ENCODE assay signal across 14 cellular contexts in the genomic region with DNA sequence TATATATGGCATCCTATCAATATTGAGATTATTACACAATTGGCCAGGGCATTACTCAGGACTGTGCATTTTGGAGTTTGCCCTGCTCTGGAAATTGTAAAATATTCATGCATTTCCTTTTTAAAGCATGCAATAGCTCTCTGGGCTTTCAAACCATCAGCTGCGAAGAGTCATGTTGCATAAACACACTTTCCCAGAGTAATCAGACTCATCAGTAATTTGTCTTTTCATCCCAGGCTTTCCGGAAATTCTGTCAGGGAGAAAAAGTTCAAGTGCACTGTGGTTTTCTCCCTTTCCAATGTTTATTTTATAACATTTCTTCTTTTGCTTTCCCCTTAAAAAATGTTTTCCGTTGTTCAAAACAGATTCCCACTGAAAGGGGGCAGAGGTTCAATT. TPM values are rescaled to one million over a fixed set of nuclear protein-coding genes. Genes with fewer than 3 reads are reported as not detected.
DNase-seq lines count a peak whose midpoint lies in the region; FAIRE-seq and TF ChIP-seq lines count a peak whose summit lies in the region.
"Had no signal": no experiment of that assay in that cellular context is flagged by ENCODE, and none has a peak within 500 bp of the region (broad histone marks: within the 10 kb centered on the region; RNA-seq: fewer than 3 reads in every experiment).

No MANE protein-coding gene starts in this region.

- H3K27ac Mint-ChIP-seq in mesothelial cell of epicardium: peak overlapping the region; percentile 30
- H3K27ac Mint-ChIP-seq: activated naive CD8-positive, alpha-beta T cell; CD4-positive, CD25-positive, alpha-beta regulatory T cell had no signal

- FAIRE-seq in RCC 7860 (lab: Jason Lieb, UNC) (no peak), kidney (lab: Jason Lieb, UNC) (no peak)
- FAIRE-seq: GM12891 had no signal

- no peaks in the 10 kb centered on the region for H3K9me3 ChIP-seq in AG04450 (ENCODE audit: control insufficient read depth, insufficient read depth, low read length)
- H3K9me3 ChIP-seq in kidney (ENCODE audit: control insufficient read depth in 1 of 2, low read length in 2 of 2): no peaks in the 10 kb centered on the region
- H3K9me3 ChIP-seq: tibial nerve had no signal

- H3K27me3 Mint-ChIP-seq in mesothelial cell of epicardium (ENCODE audit: low read depth): no peaks in the 10 kb centered on the region

- H3K9ac ChIP-seq in kidney (ENCODE audit: low read length in 2 of 2): no peak overlapping the region

- peak; percentile 77 for DNase-seq in AG04450 (ENCODE audit: low read depth, low spot score)
- peak; percentile 65 for DNase-seq in HFF-Myc (ENCODE audit: extremely low read depth, low read depth)
- peak; percentile 80 for DNase-seq in astrocyte of the spinal cord (ENCODE audit: low read depth, low spot score)
- no peak for DNase-seq in mesothelial cell of epicardium (ENCODE audit: low spot score in 2 of 2, unreplicated experiment in 2 of 2)
- no peak for DNase-seq in RCC 7860 (ENCODE audit: low spot score)
- no peak for DNase-seq in kidney
- no peak for DNase-seq in OCI-M2 (lab: John Stamatoyannopoulos, UW; ENCODE audit: unreplicated experiment)
- no peak for DNase-seq in cerebellum (ENCODE audit: low spot score)
- DNase-seq: activated CD4-positive, alpha-beta T cell treated with anti-CD3 and anti-CD28 coated beads, Interleukin-2, amount 50 U/mL, for 48 hours; CD4-positive, CD25-positive, alpha-beta regulatory T cell; occipital lobe had no signal

- intact Hi-C loops in kidney (cut with DNase I): no loop called here

- H3K4me1 ChIP-seq in kidney (ENCODE audit: control insufficient read depth in 1 of 2, insufficient read depth in 1 of 2, low read depth in 1 of 2, low read length in 2 of 2): peaks cover 0 to 4% of the 10 kb centered on the region in 2 donors

- no peak for TF ChIP-seq CTCF in AG04450 (IDR thresholded peaks at IDR 0.05; ENCODE audit: low read depth, low read length)
- no peak for TF ChIP-seq CTCF in HFF-Myc (IDR thresholded peaks at IDR 0.05; ENCODE audit: low read depth, low read length, missing control alignments)
- no peak for TF ChIP-seq CTCF in astrocyte of the spinal cord (IDR thresholded peaks at IDR 0.05; ENCODE audit: low read depth, low read length)
- TF ChIP-seq CTCF in mesothelial cell of epicardium (IDR thresholded peaks at IDR 0.05; ENCODE audit: unreplicated experiment): no peak
- TF ChIP-seq CTCF in kidney (IDR thresholded peaks at IDR 0.05; ENCODE audit: borderline replicate concordance, extremely low read depth, insufficient read depth): no peak

- CTCF ChIA-PET in AG04450 (lab: Charles Lee): no interaction called here

- H3K36me3 ChIP-seq in kidney (ENCODE audit: control insufficient read depth in 1 of 2, insufficient read depth in 2 of 2, low read length in 2 of 2): no peaks in the 10 kb centered on the region
- H3K36me3 ChIP-seq: tibial nerve had no signal

- peaks cover 5% of the 10 kb centered on the region for H3K9me3 Mint-ChIP-seq in mesothelial cell of epicardium
- H3K9me3 Mint-ChIP-seq: CD4-positive, CD25-positive, alpha-beta regulatory T cell had no signal

- H3K27ac ChIP-seq in AG04450 (ENCODE audit: low read depth, low read length) (peak overlapping the region; percentile 89), kidney (ENCODE audit: low read depth in 2 of 2, low read length in 2 of 2) (no peak overlapping the region)

- in situ Hi-C loops in astrocyte of the spinal cord (cut with HindIII; ENCODE audit: low sequenced_read_pairs): no loop called here

- H3K27me3 ChIP-seq in AG04450 (ENCODE audit: control insufficient read depth, insufficient read depth, low read length): no peaks in the 10 kb centered on the region
- H3K27me3 ChIP-seq: tibial nerve had no signal

- no peak overlapping the region for H3K4me3 Mint-ChIP-seq in mesothelial cell of epicardium
- H3K4me3 Mint-ChIP-seq: activated naive CD8-positive, alpha-beta T cell; CD4-positive, CD25-positive, alpha-beta regulatory T cell had no signal

- peaks cover 30% of the 10 kb centered on the region for H3K4me1 Mint-ChIP-seq in mesothelial cell of epicardium
- H3K4me1 Mint-ChIP-seq: CD4-positive, CD25-positive, alpha-beta regulatory T cell had no signal

- POLR2A ChIA-PET in AG04450 (lab: Yijun Ruan, JAX): interaction anchor here (0.6 to 2.3 kb wide), 13 partner anchors 10 to 375 kb away, joined by 3 to 11 read pairs (median 5); a partner anchor contains a TSS

- H3K4me3 ChIP-seq in AG04450 (ENCODE audit: low read depth, low read length) (no peak overlapping the region), HFF-Myc (replicated peaks; ENCODE audit: low read depth, low read length) (0 out of 2 replicates have a peak overlapping the region, but pooled peaks have one; percentile 21), astrocyte of the spinal cord (ENCODE audit: low read depth, low read length) (no peak overlapping the region), kidney (ENCODE audit: low read length in 2 of 2) (no peak overlapping the region)
- H3K4me3 ChIP-seq: tibial nerve had no signal

- no peaks in the 10 kb centered on the region for H3K36me3 Mint-ChIP-seq in mesothelial cell of epicardium
- H3K36me3 Mint-ChIP-seq: activated naive CD8-positive, alpha-beta T cell; CD4-positive, CD25-positive, alpha-beta regulatory T cell had no signal

RNA-seq across cellular contexts. Expression of a gene that starts 38.9 kb away (rescaled TPM):
- polyA plus RNA-seq in AG04450 (2011; rRNA removed) (497 and 555 TPM in 2 replicates), kidney (ENCODE audit: insufficient read depth, low read depth, low replicate concordance) (23.4 TPM)
- polyA minus RNA-seq in AG04450 (2011; rRNA and poly(A)+ RNA removed): 400 and 514 TPM in 2 replicates
- total RNA-seq in mesothelial cell of epicardium (32.3 to 37.9 TPM (median 36.4 TPM) in 3 replicates), kidney (75.9 TPM), cerebellum (2.5 TPM)

Comparison
In these comparisons a context has a peak if more than half of its experiments do, and no peak if none do; other contexts are left out.
1. DNase-seq: peak in AG04450 (single experiment), HFF-Myc (single experiment) and astrocyte of the spinal cord (single experiment); none in mesothelial cell of epicardium (0 of 2), RCC 7860 (single experiment), kidney (single experiment), OCI-M2 (single experiment) and cerebellum (single experiment).